Comparison of ENCODE assay signal across 8 cellular contexts in the genomic region with DNA sequence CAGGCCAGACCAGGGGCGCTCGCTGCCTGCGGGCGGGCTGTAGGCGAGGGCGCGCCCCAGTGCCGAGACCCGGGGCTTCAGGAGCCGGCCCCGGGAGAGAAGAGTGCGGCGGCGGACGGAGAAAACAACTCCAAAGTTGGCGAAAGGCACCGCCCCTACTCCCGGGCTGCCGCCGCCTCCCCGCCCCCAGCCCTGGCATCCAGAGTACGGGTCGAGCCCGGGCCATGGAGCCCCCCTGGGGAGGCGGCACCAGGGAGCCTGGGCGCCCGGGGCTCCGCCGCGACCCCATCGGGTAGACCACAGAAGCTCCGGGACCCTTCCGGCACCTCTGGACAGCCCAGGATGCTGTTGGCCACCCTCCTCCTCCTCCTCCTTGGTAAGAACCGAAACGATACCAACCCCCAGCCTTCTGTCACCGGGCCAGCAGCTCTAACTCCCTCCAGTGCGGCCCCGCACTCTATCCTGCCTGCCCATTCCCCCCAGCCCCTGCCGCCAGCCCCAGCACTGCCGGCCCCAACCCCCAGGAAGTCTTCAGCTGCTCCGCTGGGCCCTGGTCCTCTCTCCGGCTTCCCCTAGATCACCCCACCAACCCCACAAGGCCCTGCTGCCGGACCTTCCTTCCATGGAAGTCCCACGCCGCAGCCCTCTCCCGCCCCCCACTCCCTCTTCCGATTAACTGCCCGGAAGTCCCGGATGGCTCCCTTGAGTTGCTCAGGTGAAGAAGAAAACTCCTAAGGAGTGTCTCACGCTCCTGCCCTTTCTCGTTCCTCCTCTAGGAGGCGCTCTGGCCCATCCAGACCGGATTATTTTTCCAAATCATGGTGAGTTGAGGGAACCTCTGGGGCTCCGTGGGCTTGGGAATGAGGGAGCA. TPM values are rescaled to one million over a fixed set of nuclear protein-coding genes. Genes with fewer than 3 reads are reported as not detected.
DNase-seq lines count a peak whose midpoint lies in the region; ATAC-seq, FAIRE-seq and TF ChIP-seq lines count a peak whose summit lies in the region.

No MANE protein-coding gene starts in this region.

- DNase-seq in D721Med (ENCODE audit: insufficient read length, low spot score) (peak; percentile 63), RKO (ENCODE audit: low spot score) (peak; percentile 87), foreskin melanocyte (peak; percentile 76), suprapubic skin (ENCODE audit: low spot score in 2 of 2) (peak; percentile 91 to 92)
- DNase-seq in activated gamma-delta T cell treated with anti-CD3 and anti-CD28 coated beads, Interleukin-2, amount 50 U/mL, for 16 hours (ENCODE audit: low read depth): peak; percentile 52

- peak; percentile 21 for ATAC-seq in GM21390 (IDR thresholded peaks at IDR 0.05; ENCODE audit: unreplicated experiment)

- no peak for TF ChIP-seq EP300 in Ishikawa (IDR thresholded peaks at IDR 0.05; ENCODE audit: borderline replicate concordance)
- no peak for TF ChIP-seq EP300 in suprapubic skin (IDR thresholded peaks at IDR 0.05)

- H3K27ac ChIP-seq in neutrophil (peak overlapping the region; percentile 100), suprapubic skin (peak overlapping the region; percentile 98)

- FAIRE-seq in D721Med (lab: Jason Lieb, UNC): no peak

- no peaks in the 10 kb centered on the region for H3K27me3 ChIP-seq in neutrophil
- H3K27me3 ChIP-seq in suprapubic skin: no peaks in the 10 kb centered on the region

- peaks cover 67 to 74% of the 10 kb centered on the region in 2 experiments for H3K4me1 ChIP-seq in neutrophil (ENCODE audit: control insufficient read depth in 1 of 2, insufficient read depth in 1 of 2, low read depth in 1 of 2, low read length in 1 of 2)
- H3K4me1 ChIP-seq in suprapubic skin: peaks cover 28% of the 10 kb centered on the region

- H3K4me3 ChIP-seq in neutrophil (ENCODE audit: low read depth in 1 of 2, low read length in 1 of 2) (peak overlapping the region; percentile 75 to 84), suprapubic skin (peak overlapping the region; percentile 86)

- TF ChIP-seq POLR2A in suprapubic skin (IDR thresholded peaks at IDR 0.05): no peak

- TF ChIP-seq RAD21 in Ishikawa (IDR thresholded peaks at IDR 0.05; ENCODE audit: low read depth): peak; percentile 81

- TF ChIP-seq CTCF in D721Med (IDR thresholded peaks at IDR 0.05; ENCODE audit: insufficient read depth, missing control alignments): peak; percentile 89
- peak; percentile 98 for TF ChIP-seq CTCF in neutrophil (IDR thresholded peaks at IDR 0.05)
- peak; percentile 93 to 96 for TF ChIP-seq CTCF in suprapubic skin (IDR thresholded peaks at IDR 0.05)

- under 1% methylated on average over 42 of the region's 54 CpGs for WGBS in suprapubic skin

- H3K9me3 ChIP-seq in neutrophil (no peaks in the 10 kb centered on the region), suprapubic skin (no peaks in the 10 kb centered on the region)

- H3K36me3 ChIP-seq in neutrophil (peaks cover 48% of the 10 kb centered on the region), suprapubic skin (peaks cover 41% of the 10 kb centered on the region)

TF ChIP-seq in Ishikawa, 13 proteins besides CTCF, POLR2A, EP300 and RAD21:
- peak; percentile 43; the same call in 1 of the 2 replicates for TF ChIP-seq MAX (IDR thresholded peaks at IDR 0.05)
- TF ChIP-seq CREB1 (IDR thresholded peaks at IDR 0.05; ENCODE audit: low read depth): no peak
- TF ChIP-seq TCF12 (IDR thresholded peaks at IDR 0.05; ENCODE audit: low read depth): no peak
- TF ChIP-seq TEAD4 (IDR thresholded peaks at IDR 0.05): no peak
- TF ChIP-seq USF1 (IDR thresholded peaks at IDR 0.05): no peak
- TF ChIP-seq ZBTB7A (IDR thresholded peaks at IDR 0.05; ENCODE audit: low read depth): peak; percentile 82; the same call in 1 of the 2 replicates
- TF ChIP-seq YY1 (IDR thresholded peaks at IDR 0.05; ENCODE audit: low read depth): peak; percentile 43; the same call in 1 of the 2 replicates
- no peak for TF ChIP-seq NFIC (IDR thresholded peaks at IDR 0.05)
- no peak for TF ChIP-seq REST (IDR thresholded peaks at IDR 0.05; ENCODE audit: low read depth)
- TF ChIP-seq TAF1 (IDR thresholded peaks at IDR 0.05; ENCODE audit: low read depth): peak; percentile 44; the same call in 1 of the 2 replicates

RNA-seq across cellular contexts. Expression of gene LRP10, which starts 0.7 kb away (rescaled TPM):
- 100 to 1,000 TPM in 3 of 4 donors, 10 to 100 TPM in 1; 97.8 to 170 (median 157) TPM for total RNA-seq in suprapubic skin

RNA-seq across cellular contexts. Expression of gene REM2, which starts 10.8 kb away (rescaled TPM):
- total RNA-seq in suprapubic skin: 1 to 10 TPM in 2 of 4 donors, under 1 TPM in 2; 0.89 to 5.4 (median 1.2) TPM

RNA-seq across cellular contexts. Expression of gene MMP14, which starts 35.8 kb away (rescaled TPM):
- 100 to 1,000 TPM; 106 to 161 (median 128) TPM for total RNA-seq in suprapubic skin

RNA-seq across cellular contexts. Expression of gene MRPL52, which starts 42.5 kb away (rescaled TPM):
- total RNA-seq in suprapubic skin: 10 to 100 TPM; 35.5 to 84.5 (median 74.2) TPM

RNA-seq across cellular contexts. Expression of gene RBM23, which starts 46.8 kb away (rescaled TPM):
- 100 to 1,000 TPM in 1 of 4 donors, 10 to 100 TPM in 3; 64.5 to 104 (median 93.0) TPM for total RNA-seq in suprapubic skin

Comparison
In these comparisons a context has a peak if more than half of its experiments do, and no peak if none do; other contexts are left out.
1. Peak in every context shown above with its lines: DNase-seq, ATAC-seq, H3K4me3 ChIP-seq and H3K27ac ChIP-seq.